9 cellular contexts compared by ENCODE assay signal in the genomic region with DNA sequence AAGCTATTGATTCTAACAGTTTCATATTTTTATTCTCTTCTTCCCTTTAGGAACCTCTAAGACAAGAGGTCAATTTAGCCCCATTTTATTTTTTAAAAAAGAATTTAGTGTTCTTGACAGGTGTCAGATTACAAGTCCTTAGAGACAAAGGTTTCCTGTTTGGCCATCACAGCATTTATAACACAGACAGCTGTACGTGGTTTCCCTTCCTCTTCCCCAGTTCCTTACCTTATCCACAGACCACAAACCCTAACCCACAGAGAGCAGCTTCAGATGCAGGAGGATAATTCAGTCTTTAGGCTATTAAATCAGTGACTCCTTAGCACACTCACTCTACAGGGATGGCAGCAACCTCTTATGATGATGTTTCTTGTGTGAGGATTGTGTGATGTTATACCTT.
DNase-seq lines count a peak whose midpoint lies in the region; ATAC-seq and TF ChIP-seq lines count a peak whose summit lies in the region.
"Had no signal": no experiment of that assay in that cellular context is flagged by ENCODE, and none has a peak within 500 bp of the region (broad histone marks: within the 10 kb centered on the region; RNA-seq: fewer than 3 reads in every experiment).

No MANE protein-coding gene starts in this region.

- intact Hi-C loops in activated T-helper 2 cell treated with anti-CD3 and anti-CD28 coated beads, Interferon-gamma antibody, Interleukin-2, Interleukin-4, amounts not matched to agents 10 μg/mL and 5 μg/mL and 100 μg/mL, durations not matched to agents 14 hours and 24 hours and 36 hours (cut with micrococcal nuclease): no loop called here

- H3K4me1 ChIP-seq in SJCRH30: peaks cover 14% of the 10 kb centered on the region

- H3K9me3 ChIP-seq in SJCRH30 (replicated peaks): no peaks in the 10 kb centered on the region; the same call in 1 of the 2 replicates

- no peaks in the 10 kb centered on the region for H3K27me3 Mint-ChIP-seq in activated T-helper 2 cell treated with anti-CD3 and anti-CD28 coated beads, Interferon-gamma antibody, Interleukin-2, Interleukin-4, amounts not matched to agents 10 μg/mL and 5 μg/mL and 100 μg/mL, durations not matched to agents 14 hours and 24 hours and 36 hours (ENCODE audit: low read depth)

- in situ Hi-C loops in GM13976 (cut with MboI; ENCODE audit: low sequenced_read_pairs, unreplicated experiment): no loop called here

- no peak overlapping the region for H3K27ac ChIP-seq in SJCRH30

- H3K27me3 ChIP-seq in SJCRH30: no peaks in the 10 kb centered on the region

- DNase-seq in GM13976 (ENCODE audit: low spot score): peak; percentile 30
- peak; percentile 50 to 80 for DNase-seq in SJCRH30
- DNase-seq in activated T-helper 2 cell treated with anti-CD3 and anti-CD28 coated beads, Interferon-gamma antibody, Interleukin-2, Interleukin-4, amounts not matched to agents 10 μg/mL and 5 μg/mL and 100 μg/mL, durations not matched to agents 14 hours and 24 hours and 36 hours (ENCODE audit: low spot score): no peak
- DNase-seq in amygdala (lab: John Stamatoyannopoulos, UW): no peak
- DNase-seq in NCI-H1436 (lab: John Stamatoyannopoulos, UW): no peak
- no peak for DNase-seq in NCI-H1417 treated with DMSO at 0.1 percent for 48 hours (lab: John Stamatoyannopoulos, UW)
- DNase-seq: COR-L47 had no signal

- no peak overlapping the region for H3K4me3 Mint-ChIP-seq in activated T-helper 2 cell treated with anti-CD3 and anti-CD28 coated beads, Interferon-gamma antibody, Interleukin-2, Interleukin-4, amounts not matched to agents 10 μg/mL and 5 μg/mL and 100 μg/mL, durations not matched to agents 14 hours and 24 hours and 36 hours (ENCODE audit: low read depth)

- no peak overlapping the region for H3K27ac Mint-ChIP-seq in activated T-helper 2 cell treated with anti-CD3 and anti-CD28 coated beads, Interferon-gamma antibody, Interleukin-2, Interleukin-4, amounts not matched to agents 10 μg/mL and 5 μg/mL and 100 μg/mL, durations not matched to agents 14 hours and 24 hours and 36 hours

- H3K4me3 ChIP-seq in SJCRH30: no peak overlapping the region

- H3K9me3 Mint-ChIP-seq in activated T-helper 2 cell treated with anti-CD3 and anti-CD28 coated beads, Interferon-gamma antibody, Interleukin-2, Interleukin-4, amounts not matched to agents 10 μg/mL and 5 μg/mL and 100 μg/mL, durations not matched to agents 14 hours and 24 hours and 36 hours: peaks cover 31% of the 10 kb centered on the region

- peak; percentile 90 for ATAC-seq in GM21423 (IDR thresholded peaks at IDR 0.05; ENCODE audit: unreplicated experiment)
- peak; percentile 93 for ATAC-seq in HG03196 (IDR thresholded peaks at IDR 0.05; ENCODE audit: unreplicated experiment)

- no peaks in the 10 kb centered on the region for H3K4me1 Mint-ChIP-seq in activated T-helper 2 cell treated with anti-CD3 and anti-CD28 coated beads, Interferon-gamma antibody, Interleukin-2, Interleukin-4, amounts not matched to agents 10 μg/mL and 5 μg/mL and 100 μg/mL, durations not matched to agents 14 hours and 24 hours and 36 hours (ENCODE audit: low read depth)

- TF ChIP-seq CTCF in GM13976 (IDR thresholded peaks at IDR 0.05; ENCODE audit: borderline replicate concordance, control extremely low read depth, extremely low read depth, insufficient read depth, missing control alignments): no peak

- H3K36me3 ChIP-seq in SJCRH30: no peaks in the 10 kb centered on the region

- H3K36me3 Mint-ChIP-seq in activated T-helper 2 cell treated with anti-CD3 and anti-CD28 coated beads, Interferon-gamma antibody, Interleukin-2, Interleukin-4, amounts not matched to agents 10 μg/mL and 5 μg/mL and 100 μg/mL, durations not matched to agents 14 hours and 24 hours and 36 hours (ENCODE audit: low read depth): no peaks in the 10 kb centered on the region

Comparison
In these comparisons a context has a peak if more than half of its experiments do, and no peak if none do; other contexts are left out.
1. DNase-seq: peak in GM13976 (single experiment) and SJCRH30 (2 of 2); none in activated T-helper 2 cell treated with anti-CD3 and anti-CD28 coated beads, Interferon-gamma antibody, Interleukin-2, Interleukin-4, amounts not matched to agents 10 μg/mL and 5 μg/mL and 100 μg/mL, durations not matched to agents 14 hours and 24 hours and 36 hours (single experiment), amygdala (0 of 56), NCI-H1436 (single experiment) and NCI-H1417 treated with DMSO at 0.1 percent for 48 hours (single experiment).